Comparison of ENCODE assay signal across 8 cellular contexts in the genomic region with DNA sequence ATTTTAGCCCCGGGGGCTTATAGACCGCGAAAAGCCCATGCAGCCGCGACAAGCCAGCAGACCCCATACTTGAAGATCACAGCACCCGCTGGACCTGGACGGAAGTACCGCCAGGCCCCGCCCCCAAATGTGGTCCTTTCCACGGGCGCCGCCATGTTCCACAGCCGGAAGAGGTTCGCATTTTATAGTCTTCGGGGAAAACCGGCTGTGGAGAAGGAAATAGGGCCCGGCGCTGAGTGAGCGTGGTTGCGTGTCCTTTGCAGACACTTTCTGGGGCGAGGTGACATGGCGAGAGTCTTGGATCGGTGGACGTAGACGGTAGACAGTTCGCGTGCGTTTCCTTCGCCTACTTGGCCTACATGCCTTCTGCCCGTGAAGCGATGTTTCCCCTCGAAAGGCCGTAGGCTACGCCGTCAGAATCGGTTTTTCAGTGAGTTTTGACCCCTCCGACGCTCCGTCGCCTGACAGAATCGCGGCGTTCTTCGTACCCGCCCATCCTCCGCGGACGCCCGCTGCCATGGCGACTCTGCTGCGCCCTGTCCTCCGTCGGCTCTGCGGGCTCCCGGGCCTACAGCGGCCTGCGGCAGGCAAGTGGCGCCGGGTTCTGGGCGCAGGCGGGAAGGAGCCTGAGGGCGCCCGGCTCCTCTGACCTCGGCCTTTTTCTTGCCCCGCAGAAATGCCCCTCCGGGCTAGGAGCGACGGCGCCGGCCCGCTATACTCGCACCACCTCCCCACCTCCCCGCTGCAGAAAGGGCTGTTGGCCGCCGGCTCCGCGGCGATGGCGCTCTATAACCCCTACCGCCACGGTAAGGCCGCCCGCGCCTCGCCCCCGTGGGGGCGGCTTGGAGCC. TPM values are rescaled to one million over a fixed set of nuclear protein-coding genes. Genes with fewer than 3 reads are reported as not detected.
DNase-seq lines count a peak whose midpoint lies in the region; ATAC-seq and TF ChIP-seq lines count a peak whose summit lies in the region.

TSS of gene COQ4 (plus strand) at position 498 of the 850 bp plus-strand sequence. CDS start at position 518, 20 bp downstream.
TSS of gene TRUB2 (minus strand) at position 106 of the 850 bp plus-strand sequence. CDS start at position 67, 39 bp downstream.

- intact Hi-C loops in T-helper 1 cell treated with Interleukin-12 subunit alpha and Interleukin-12 subunit beta and Interleukin-4 antibody, amounts not matched to agents 30 ng/mL and 1 ng/mL, for 36 hours (cut with micrococcal nuclease) = loop anchor here (1.0 to 5.0 kb wide), 17 partner anchors 19 to 710 kb away; partner anchors contain the start of genes BBLN, CIZ1, DYNC2I2 and GOLGA2
- intact Hi-C loops in left cardiac atrium (cut with DNase I) (loop anchor here in 1 of 2 donors (5.0 kb wide), 1 partner anchor 45 kb away; the partner anchor contains the start of genes GOLGA2 and SWI5), posterior vena cava (cut with DNase I) (no loop called here)

- H3K36me3 ChIP-seq in upper lobe of left lung = peaks cover 0 to 43% (median 16%) of the 10 kb centered on the region in 4 donors

- H3K27ac ChIP-seq in upper lobe of left lung = peak within 1 kb of the TSS; percentile 83 to 92 (median 89)

- ATAC-seq in HG02884 (IDR thresholded peaks at IDR 0.05; ENCODE audit: unreplicated experiment) (peak; percentile 74), left cardiac atrium (peak; percentile 98), upper lobe of left lung (ENCODE audit: low FRiP score in 2 of 2) (peak; percentile 98)

- H3K9me3 ChIP-seq in upper lobe of left lung = no peaks in the 10 kb centered on the region

- no peaks in the 10 kb centered on the region for H3K27me3 ChIP-seq in upper lobe of left lung

- TF ChIP-seq CTCF in upper lobe of left lung (IDR thresholded peaks at IDR 0.05) = peak in 2 of 6 experiments; percentile 8 to 22

- peaks cover 19 to 33% (median 22%) of the 10 kb centered on the region in 4 donors for H3K4me1 ChIP-seq in upper lobe of left lung

- WGBS in upper lobe of left lung, 2 donors = 0% methylated on average over 42 to 52 of the region's 87 CpGs

- H3K4me3 ChIP-seq in upper lobe of left lung = peak within 1 kb of the TSS; percentile 66 to 100 (median 90)

- peak; percentile 77 for DNase-seq in NCI-H1694 (lab: John Stamatoyannopoulos, UW)
- peak; percentile 92 for DNase-seq in amniotic epithelial cell (ENCODE audit: low read depth)
- peak; percentile 94 for DNase-seq in left cardiac atrium
- DNase-seq in posterior vena cava (ENCODE audit: low spot score) = peak; percentile 97
- peak; percentile 94 to 95 for DNase-seq in upper lobe of left lung

- peak in 1 of 4 donors; percentile 69 for TF ChIP-seq EP300 in upper lobe of left lung (IDR thresholded peaks at IDR 0.05)

- TF ChIP-seq POLR2A in GM15510 (IDR thresholded peaks at IDR 0.05; ENCODE audit: borderline replicate concordance, extremely low read depth, insufficient read length) = peak; percentile 79
- TF ChIP-seq POLR2A in upper lobe of left lung (IDR thresholded peaks at IDR 0.05) = peak in 3 of 4 donors; percentile 27 to 39 (median 31)

RNA-seq across cellular contexts. Expression of gene COQ4, which starts in this region (rescaled TPM):
- 42.1 and 42.4 TPM in 2 replicates for total RNA-seq in T-helper 1 cell treated with Interleukin-12 subunit alpha and Interleukin-12 subunit beta and Interleukin-4 antibody, amounts not matched to agents 30 ng/mL and 1 ng/mL, for 36 hours
- 10 to 100 TPM; 21.2 to 27.7 TPM for total RNA-seq in left cardiac atrium
- total RNA-seq in posterior vena cava = 10 to 100 TPM; 16.0 to 20.0 TPM
- 10 to 100 TPM; 36.1 to 83.8 (median 55.2) TPM for total RNA-seq in upper lobe of left lung

RNA-seq across cellular contexts. Expression of gene TRUB2, which starts in this region (rescaled TPM):
- total RNA-seq in T-helper 1 cell treated with Interleukin-12 subunit alpha and Interleukin-12 subunit beta and Interleukin-4 antibody, amounts not matched to agents 30 ng/mL and 1 ng/mL, for 36 hours = 27.9 and 29.0 TPM in 2 replicates
- total RNA-seq in left cardiac atrium (10 to 100 TPM; 23.0 to 26.6 TPM), posterior vena cava (10 to 100 TPM; 11.8 to 15.7 TPM), upper lobe of left lung (10 to 100 TPM in 3 of 6 donors, 1 to 10 TPM in 3; 6.9 to 24.1 (median 9.7) TPM)

Comparison
In these comparisons a context has a peak if more than half of its experiments do, and no peak if none do; other contexts are left out.
1. Peak in every context shown above with its lines: DNase-seq, ATAC-seq, H3K4me3 ChIP-seq and H3K27ac ChIP-seq.